ENCODE assay signal across 38 cellular contexts in the genomic region with DNA sequence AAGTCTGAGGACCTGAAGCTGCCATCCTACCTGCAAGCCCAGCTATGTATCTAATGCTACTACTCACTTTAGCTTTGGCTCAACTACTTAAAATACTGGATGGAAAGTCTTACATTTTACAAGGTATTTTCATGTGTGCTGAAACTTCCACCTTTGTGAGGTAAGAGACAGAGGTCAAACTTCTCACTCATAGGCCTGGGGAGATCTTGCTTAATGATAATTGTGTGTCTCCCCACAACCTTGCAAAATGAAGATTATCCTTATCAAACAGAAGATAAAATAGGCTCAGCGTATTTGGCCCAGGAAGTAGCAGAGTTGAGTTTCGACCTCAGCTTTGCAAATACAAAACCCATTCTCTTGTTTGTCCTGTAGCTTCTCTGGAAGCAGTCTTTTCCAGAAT.
"Had no signal": no experiment of that assay in that cellular context is flagged by ENCODE, and none has a peak within 500 bp of the region (broad histone marks: within the 10 kb centered on the region; RNA-seq: fewer than 3 reads in every experiment).

No MANE protein-coding gene starts in this region.

- H3K27ac ChIP-seq: adrenal gland, ascending aorta, body of pancreas, brain microvascular endothelial cell, breast epithelium had no signal

- H3K4me3 ChIP-seq: adrenal gland, ascending aorta, body of pancreas, breast epithelium had no signal

- H3K27ac Mint-ChIP-seq: activated naive CD4-positive, alpha-beta T cell treated with anti-CD3 and anti-CD28 coated beads for 36 hours; activated naive CD4-positive, alpha-beta T cell treated with anti-CD3 and anti-CD28 coated beads, Interleukin-2, amount 10 ng/mL, durations not matched to agents 7 days and 5 days; activated naive CD4-positive, alpha-beta T cell treated with anti-CD3 and anti-CD28 coated beads, Interleukin-2, amount 50 U/mL, for 24 hours; activated naive CD4-positive, alpha-beta T cell treated with anti-CD3 and anti-CD28 coated beads, Interleukin-2, amount 50 U/mL, for 72 hours; activated naive CD8-positive, alpha-beta T cell; activated naive CD8-positive, alpha-beta T cell treated with anti-CD3 and anti-CD28 coated beads for 36 hours; activated naive CD8-positive, alpha-beta T cell treated with anti-CD3 and anti-CD28 coated beads, Interleukin-2, amount 10 ng/mL, durations not matched to agents 7 days and 5 days; activated naive CD8-positive, alpha-beta T cell treated with anti-CD3 and anti-CD28 coated beads, Interleukin-2, amount 50 U/mL, for 24 hours; activated T-cell treated with anti-CD3 and anti-CD28 coated beads, Interleukin-2, amount 50 U/mL, for 24 hours; activated T-cell treated with anti-CD3 and anti-CD28 coated beads, Interleukin-2, amount 50 U/mL, for 72 hours; activated T-helper 1 cell treated with anti-CD3 and anti-CD28 coated beads, Interleukin-12 subunit alpha, Interleukin-12 subunit beta, Interleukin-2, Interleukin-4 antibody, amounts not matched to agents 30 ng/mL and 10 ng/mL and 1 ng/mL, durations not matched to agents 14 hours and 24 hours and 36 hours; activated T-helper 17 cell treated with anti-CD3 and anti-CD28 coated beads, Interleukin-2, amount 50 U/mL, for 72 hours; activated T-helper 2 cell treated with anti-CD3 and anti-CD28 coated beads, Interferon-gamma antibody, Interleukin-2, Interleukin-4, amounts not matched to agents 10 μg/mL and 5 μg/mL and 100 μg/mL, durations not matched to agents 14 hours and 24 hours and 36 hours; brain had no signal

- ATAC-seq: activated naive CD4-positive, alpha-beta T cell treated with anti-CD3 and anti-CD28 coated beads, Interleukin-2, amount 50 U/mL, for 72 hours; activated naive CD8-positive, alpha-beta T cell treated with anti-CD3 and anti-CD28 coated beads, Interleukin-2, amount 50 U/mL, for 24 hours; activated T-cell treated with anti-CD3 and anti-CD28 coated beads, Interleukin-2, amount 50 U/mL, for 4 hours; activated T-cell treated with anti-CD3 and anti-CD28 coated beads, Interleukin-2, amount 50 U/mL, for 72 hours; activated T-helper 17 cell treated with anti-CD3 and anti-CD28 coated beads, Interleukin-2, amount 50 U/mL, for 72 hours; body of pancreas had no signal

- H3K9me3 Mint-ChIP-seq: activated naive CD4-positive, alpha-beta T cell treated with anti-CD3 and anti-CD28 coated beads for 36 hours; activated naive CD4-positive, alpha-beta T cell treated with anti-CD3 and anti-CD28 coated beads, Interleukin-2, amount 10 ng/mL, durations not matched to agents 7 days and 5 days; activated naive CD4-positive, alpha-beta T cell treated with anti-CD3 and anti-CD28 coated beads, Interleukin-2, amount 50 U/mL, for 24 hours; activated naive CD4-positive, alpha-beta T cell treated with anti-CD3 and anti-CD28 coated beads, Interleukin-2, amount 50 U/mL, for 72 hours; activated naive CD8-positive, alpha-beta T cell treated with anti-CD3 and anti-CD28 coated beads for 36 hours; activated naive CD8-positive, alpha-beta T cell treated with anti-CD3 and anti-CD28 coated beads, Interleukin-2, amount 50 U/mL, for 24 hours; activated T-cell treated with anti-CD3 and anti-CD28 coated beads, Interleukin-2, amount 50 U/mL, for 24 hours; activated T-cell treated with anti-CD3 and anti-CD28 coated beads, Interleukin-2, amount 50 U/mL, for 4 hours; activated T-cell treated with anti-CD3 and anti-CD28 coated beads, Interleukin-2, amount 50 U/mL, for 72 hours; activated T-helper 1 cell treated with anti-CD3 and anti-CD28 coated beads, Interleukin-12 subunit alpha, Interleukin-12 subunit beta, Interleukin-2, Interleukin-4 antibody, amounts not matched to agents 30 ng/mL and 10 ng/mL and 1 ng/mL, durations not matched to agents 14 hours and 24 hours and 36 hours; activated T-helper 2 cell treated with anti-CD3 and anti-CD28 coated beads, Interferon-gamma antibody, Interleukin-2, Interleukin-4, amounts not matched to agents 10 μg/mL and 5 μg/mL and 100 μg/mL, durations not matched to agents 14 hours and 24 hours and 36 hours; brain; central memory CD8-positive, alpha-beta T cell had no signal

- H3K4me1 Mint-ChIP-seq: activated naive CD4-positive, alpha-beta T cell treated with anti-CD3 and anti-CD28 coated beads, Interleukin-2, amount 10 ng/mL, durations not matched to agents 7 days and 5 days; activated naive CD4-positive, alpha-beta T cell treated with anti-CD3 and anti-CD28 coated beads, Interleukin-2, amount 50 U/mL, for 24 hours; activated naive CD8-positive, alpha-beta T cell treated with anti-CD3 and anti-CD28 coated beads, Interleukin-2, amount 10 ng/mL, durations not matched to agents 7 days and 5 days; activated naive CD8-positive, alpha-beta T cell treated with anti-CD3 and anti-CD28 coated beads, Interleukin-2, amount 50 U/mL, for 24 hours; central memory CD8-positive, alpha-beta T cell had no signal

- DNase-seq: activated effector memory CD4-positive, alpha-beta T cell treated with anti-CD3 and anti-CD28 coated beads, Interleukin-2, amount 50 U/mL, for 16 hours; activated effector memory CD4-positive, alpha-beta T cell treated with Interleukin-2 at 50 U/mL for 16 hours; activated gamma-delta T cell; activated gamma-delta T cell treated with Interleukin-2 at 50 U/mL for 16 hours; activated naive CD4-positive, alpha-beta T cell; activated naive CD4-positive, alpha-beta T cell treated with anti-CD3 and anti-CD28 coated beads for 36 hours; activated naive CD4-positive, alpha-beta T cell treated with anti-CD3 and anti-CD28 coated beads, Interleukin-2, amount 10 ng/mL, durations not matched to agents 7 days and 5 days; activated naive CD4-positive, alpha-beta T cell treated with anti-CD3 and anti-CD28 coated beads, Interleukin-2, amount 50 U/mL, for 16 hours; activated naive CD4-positive, alpha-beta T cell treated with Interleukin-2 at 50 U/mL for 16 hours; activated naive CD8-positive, alpha-beta T cell treated with anti-CD3 and anti-CD28 coated beads for 36 hours; activated naive CD8-positive, alpha-beta T cell treated with anti-CD3 and anti-CD28 coated beads, Interleukin-2, amount 10 ng/mL, durations not matched to agents 7 days and 5 days; activated naive CD8-positive, alpha-beta T cell treated with anti-CD3 and anti-CD28 coated beads, Interleukin-2, amount 50 U/mL, for 24 hours; activated T-cell treated with anti-CD3 and anti-CD28 coated beads for 4 hours; activated T-cell treated with anti-CD3 and anti-CD28 coated beads, Interleukin-2, amount 50 U/mL, for 1 hour; activated T-cell treated with anti-CD3 and anti-CD28 coated beads, Interleukin-2, amount 50 U/mL, for 24 hours; activated T-cell treated with anti-CD3 and anti-CD28 coated beads, Interleukin-2, amount 50 U/mL, for 4 hours; activated T-cell treated with anti-CD3 and anti-CD28 coated beads, Interleukin-2, amount 50 U/mL, for 48 hours; activated T-cell treated with anti-CD3 and anti-CD28 coated beads, Interleukin-2, amount 50 U/mL, for 72 hours; adrenal gland; amniotic stem cell; amygdala; anterior cingulate cortex; aorta; body of pancreas; brain microvascular endothelial cell; caudate nucleus; central memory CD4-positive, alpha-beta T cell; cerebellar nuclear complex had no signal

- H3K36me3 ChIP-seq: adrenal gland, ascending aorta, brain microvascular endothelial cell, breast epithelium had no signal

- H3K27me3 ChIP-seq: adrenal gland, ascending aorta, body of pancreas, brain microvascular endothelial cell, breast epithelium had no signal

- H3K4me3 Mint-ChIP-seq: activated naive CD4-positive, alpha-beta T cell treated with anti-CD3 and anti-CD28 coated beads for 36 hours; activated naive CD4-positive, alpha-beta T cell treated with anti-CD3 and anti-CD28 coated beads, Interleukin-2, amount 10 ng/mL, durations not matched to agents 7 days and 5 days; activated naive CD4-positive, alpha-beta T cell treated with anti-CD3 and anti-CD28 coated beads, Interleukin-2, amount 50 U/mL, for 24 hours; activated naive CD8-positive, alpha-beta T cell; activated naive CD8-positive, alpha-beta T cell treated with anti-CD3 and anti-CD28 coated beads for 36 hours; activated naive CD8-positive, alpha-beta T cell treated with anti-CD3 and anti-CD28 coated beads, Interleukin-2, amount 10 ng/mL, durations not matched to agents 7 days and 5 days; activated naive CD8-positive, alpha-beta T cell treated with anti-CD3 and anti-CD28 coated beads, Interleukin-2, amount 50 U/mL, for 24 hours; activated T-cell treated with anti-CD3 and anti-CD28 coated beads, Interleukin-2, amount 50 U/mL, for 24 hours; activated T-cell treated with anti-CD3 and anti-CD28 coated beads, Interleukin-2, amount 50 U/mL, for 4 hours; activated T-cell treated with anti-CD3 and anti-CD28 coated beads, Interleukin-2, amount 50 U/mL, for 72 hours; activated T-helper 1 cell treated with anti-CD3 and anti-CD28 coated beads, Interleukin-12 subunit alpha, Interleukin-12 subunit beta, Interleukin-2, Interleukin-4 antibody, amounts not matched to agents 30 ng/mL and 10 ng/mL and 1 ng/mL, durations not matched to agents 14 hours and 24 hours and 36 hours; activated T-helper 17 cell treated with anti-CD3 and anti-CD28 coated beads, Interleukin-2, amount 50 U/mL, for 72 hours; brain; central memory CD8-positive, alpha-beta T cell had no signal

- H3K4me1 ChIP-seq: ascending aorta, body of pancreas, breast epithelium had no signal

- H3K27me3 Mint-ChIP-seq: activated naive CD4-positive, alpha-beta T cell treated with anti-CD3 and anti-CD28 coated beads, Interleukin-2, amount 10 ng/mL, durations not matched to agents 7 days and 5 days; activated naive CD4-positive, alpha-beta T cell treated with anti-CD3 and anti-CD28 coated beads, Interleukin-2, amount 50 U/mL, for 24 hours; activated naive CD8-positive, alpha-beta T cell; activated naive CD8-positive, alpha-beta T cell treated with anti-CD3 and anti-CD28 coated beads for 36 hours; activated naive CD8-positive, alpha-beta T cell treated with anti-CD3 and anti-CD28 coated beads, Interleukin-2, amount 10 ng/mL, durations not matched to agents 7 days and 5 days; activated naive CD8-positive, alpha-beta T cell treated with anti-CD3 and anti-CD28 coated beads, Interleukin-2, amount 50 U/mL, for 24 hours; activated T-cell treated with anti-CD3 and anti-CD28 coated beads, Interleukin-2, amount 50 U/mL, for 24 hours; activated T-helper 17 cell treated with anti-CD3 and anti-CD28 coated beads, Interleukin-2, amount 50 U/mL, for 72 hours; brain; central memory CD8-positive, alpha-beta T cell had no signal

- H3K9me3 ChIP-seq: adrenal gland, ascending aorta, body of pancreas, breast epithelium had no signal
